Comparison of ENCODE assay signal across 36 cellular contexts in genomic region chr6:44198684-44199083, GRCh38. TPM values are rescaled to one million over a fixed set of nuclear protein-coding genes. Genes with fewer than 3 reads are reported as not detected.
"Had no signal": no experiment of that assay in that cellular context is flagged by ENCODE, and none has a peak within 500 bp of the region (broad histone marks: within the 10 kb centered on the region; RNA-seq: fewer than 3 reads in every experiment).

No MANE protein-coding gene starts in this region.

- H3K27me3 ChIP-seq: adrenal gland, breast epithelium, cardiac muscle cell, esophagus squamous epithelium, gastroesophageal sphincter, heart right ventricle had no signal

- H3K4me1 ChIP-seq: breast epithelium, gastroesophageal sphincter had no signal

- H3K4me3 Mint-ChIP-seq: activated CD4-positive, alpha-beta T cell treated with anti-CD3 and anti-CD28 coated beads, Interleukin-2, amount 10 ng/mL, durations not matched to agents 7 days and 5 days; activated CD8-positive, alpha-beta T cell treated with anti-CD3 and anti-CD28 coated beads for 36 hours; activated naive CD8-positive, alpha-beta T cell; activated T-cell treated with anti-CD3 and anti-CD28 coated beads, Interleukin-2, amount 50 U/mL, for 4 hours; activated T-helper 17 cell treated with anti-CD3 and anti-CD28 coated beads, Interleukin-2, amount 50 U/mL, for 72 hours; brain; central memory CD8-positive, alpha-beta T cell; effector memory CD8-positive, alpha-beta T cell had no signal

- DNase-seq: activated CD4-positive, alpha-beta T cell treated with anti-CD3 and anti-CD28 coated beads for 1 hour; activated CD4-positive, alpha-beta T cell treated with anti-CD3 and anti-CD28 coated beads for 4 hours; activated CD4-positive, alpha-beta T cell treated with anti-CD3 and anti-CD28 coated beads, Interleukin-2, amount 10 ng/mL, durations not matched to agents 7 days and 5 days; activated CD4-positive, alpha-beta T cell treated with anti-CD3 and anti-CD28 coated beads, Interleukin-2, amount 50 U/mL, for 48 hours; activated CD4-positive, CD25-positive, alpha-beta regulatory T cell; activated CD8-positive, alpha-beta memory T cell treated with anti-CD3 and anti-CD28 coated beads for 24 hours; activated CD8-positive, alpha-beta T cell treated with anti-CD3 and anti-CD28 coated beads for 36 hours; activated effector memory CD4-positive, alpha-beta T cell treated with Interleukin-2 at 50 U/mL for 16 hours; activated gamma-delta T cell treated with Interleukin-2 at 50 U/mL for 16 hours; activated naive CD4-positive, alpha-beta T cell treated with anti-CD3 and anti-CD28 coated beads, Interleukin-2, amount 50 U/mL, for 16 hours; activated naive CD4-positive, alpha-beta T cell treated with Interleukin-2 at 50 U/mL for 16 hours; activated T-cell treated with anti-CD3 and anti-CD28 coated beads, Interleukin-2, amount 50 U/mL, for 4 hours; adrenal gland; amygdala; cortex of kidney; dermis blood vessel endothelial cell; effector CD4-positive, alpha-beta T cell; effector memory CD8-positive, alpha-beta T cell; esophagus squamous epithelium; foreskin melanocyte; heart right ventricle; T-helper 2 cell had no signal

- H3K4me1 Mint-ChIP-seq: activated CD4-positive, alpha-beta T cell treated with anti-CD3 and anti-CD28 coated beads, Interleukin-2, amount 10 ng/mL, durations not matched to agents 7 days and 5 days; activated T-helper 17 cell treated with anti-CD3 and anti-CD28 coated beads, Interleukin-2, amount 50 U/mL, for 72 hours; central memory CD8-positive, alpha-beta T cell had no signal

- H3K27ac Mint-ChIP-seq: activated CD4-positive, alpha-beta T cell treated with anti-CD3 and anti-CD28 coated beads, Interleukin-2, amount 10 ng/mL, durations not matched to agents 7 days and 5 days; activated CD8-positive, alpha-beta T cell treated with anti-CD3 and anti-CD28 coated beads for 36 hours; activated naive CD8-positive, alpha-beta T cell; activated T-helper 17 cell treated with anti-CD3 and anti-CD28 coated beads, Interleukin-2, amount 50 U/mL, for 72 hours; brain had no signal

- H3K9me3 ChIP-seq: adrenal gland, breast epithelium, esophagus squamous epithelium, gastroesophageal sphincter, heart right ventricle had no signal

- H3K36me3 Mint-ChIP-seq: activated naive CD8-positive, alpha-beta T cell; brain had no signal

- ATAC-seq: activated CD8-positive, alpha-beta T cell treated with anti-CD3 and anti-CD28 coated beads for 36 hours; activated T-cell treated with anti-CD3 and anti-CD28 coated beads, Interleukin-2, amount 50 U/mL, for 4 hours; activated T-helper 17 cell treated with anti-CD3 and anti-CD28 coated beads, Interleukin-2, amount 50 U/mL, for 72 hours; effector memory CD8-positive, alpha-beta T cell; gastroesophageal sphincter; heart right ventricle had no signal

- H3K9me3 Mint-ChIP-seq: activated CD4-positive, alpha-beta T cell treated with anti-CD3 and anti-CD28 coated beads, Interleukin-2, amount 10 ng/mL, durations not matched to agents 7 days and 5 days; activated CD8-positive, alpha-beta T cell treated with anti-CD3 and anti-CD28 coated beads for 36 hours; activated T-cell treated with anti-CD3 and anti-CD28 coated beads, Interleukin-2, amount 50 U/mL, for 4 hours; activated T-helper 17 cell treated with anti-CD3 and anti-CD28 coated beads, Interleukin-2, amount 50 U/mL, for 72 hours; central memory CD8-positive, alpha-beta T cell; effector memory CD8-positive, alpha-beta T cell had no signal

- H3K27ac ChIP-seq: adrenal gland, breast epithelium, cardiac muscle cell, epithelial cell of prostate, esophagus squamous epithelium, gastroesophageal sphincter, heart right ventricle had no signal

- H3K4me3 ChIP-seq: adrenal gland, breast epithelium, cardiac muscle cell, esophagus squamous epithelium, gastroesophageal sphincter, heart right ventricle had no signal

- H3K36me3 ChIP-seq: adrenal gland, breast epithelium, cardiac muscle cell, esophagus squamous epithelium, gastroesophageal sphincter, heart right ventricle had no signal

- FAIRE-seq: endometrium, endothelial cell of umbilical vein had no signal

RNA-seq across cellular contexts. Expression of gene MYMX, which starts 18.0 kb away (rescaled TPM):
- total RNA-seq: activated CD4-positive, alpha-beta T cell treated with anti-CD3 and anti-CD28 coated beads, Interleukin-2, amount 10 ng/mL, durations not matched to agents 7 days and 5 days; activated CD8-positive, alpha-beta T cell treated with anti-CD3 and anti-CD28 coated beads for 36 hours; activated T-cell treated with anti-CD3 and anti-CD28 coated beads, Interleukin-2, amount 50 U/mL, for 4 hours; activated T-helper 17 cell treated with anti-CD3 and anti-CD28 coated beads, Interleukin-2, amount 50 U/mL, for 72 hours; cardiac muscle cell; cerebellum; dermis blood vessel endothelial cell; endothelial cell of umbilical vein; esophagus squamous epithelium; fibroblast of lung; fibroblast of villous mesenchyme; T-helper 1 cell treated with Interleukin-12 subunit alpha and Interleukin-12 subunit beta and Interleukin-4 antibody, amounts not matched to agents 30 ng/mL and 1 ng/mL, for 36 hours had no signal

RNA-seq across cellular contexts. Expression of gene CAPN11, which starts 40.1 kb away (rescaled TPM):
- total RNA-seq: cardiac muscle cell; cerebellum; fibroblast of lung; fibroblast of villous mesenchyme; T-helper 1 cell treated with Interleukin-12 subunit alpha and Interleukin-12 subunit beta and Interleukin-4 antibody, amounts not matched to agents 30 ng/mL and 1 ng/mL, for 36 hours had no signal
